ENCODE assay signal across 1 cellular context in genomic region chr3:114178770-114179368, GRCh38.
TF ChIP-seq lines count a peak whose summit lies in the region.

Gene DRD3, minus strand, starts transcription at chr3:114179052. Its CDS starts 7,060 bp downstream, at chr3:114171992.

TF ChIP-seq in HepG2, 621 proteins besides CTCF, POLR2A, EP300 and RAD21 (continued from another document):
- TF ChIP-seq ZNF407 (CRISPR knock-in tag; IDR thresholded peaks at IDR 0.05; ENCODE audit: not compliant biosample characterization) (no peak), EHMT2 (IDR thresholded peaks at IDR 0.05; ENCODE audit: borderline replicate concordance, low read depth, low read length) (peak; percentile 89; the same call in 1 of the 2 replicates), REST (IDR thresholded peaks at IDR 0.05; ENCODE audit: borderline replicate concordance in 1 of 2, low read depth in 1 of 2, low read length in 2 of 2) (peak; percentile 75 to 97), RELA (CRISPR knock-in tag; IDR thresholded peaks at IDR 0.05) (no peak), NCOA1 (CRISPR knock-in tag; IDR thresholded peaks at IDR 0.05) (no peak), MIER2 (CRISPR knock-in tag; IDR thresholded peaks at IDR 0.05) (peak; percentile 97)
